In genomic region chr19:55858401-55858800, GRCh38 we compare ENCODE assay signal across 20 cellular contexts. TPM values are rescaled to one million over a fixed set of nuclear protein-coding genes. Genes with fewer than 3 reads are reported as not detected.
A peak's percentile ranks its signal among the peaks of the same experiment; 100 is the strongest.
DNase-seq lines count a peak whose midpoint lies in the region; ATAC-seq, FAIRE-seq and TF ChIP-seq lines count a peak whose summit lies in the region.
"Had no signal": no experiment of that assay in that cellular context is flagged by ENCODE, and none has a peak within 500 bp of the region (broad histone marks: within the 10 kb centered on the region; RNA-seq: fewer than 3 reads in every experiment).

No MANE protein-coding gene starts in this region.

- no peak for ATAC-seq in stimulated activated naive B cell treated with anti-CD40 and anti-IgM and Interleukin-4, amounts not matched to agents 10 μg/mL and 1 μg/mL and 100 μg/mL, for 72 hours (replicated peaks)
- ATAC-seq: CD8-positive, alpha-beta T cell had no signal

- H3K36me3 ChIP-seq in GM06990 (ENCODE audit: control insufficient read depth, insufficient read depth, low read length) (no peaks in the 10 kb centered on the region), OCI-LY7 (ENCODE audit: insufficient read depth, low read length) (peaks cover 6% of the 10 kb centered on the region), kidney (ENCODE audit: control insufficient read depth in 1 of 2, insufficient read depth in 2 of 2, low read length in 2 of 2) (no peaks in the 10 kb centered on the region)
- H3K36me3 ChIP-seq: BLaER1 had no signal

- no peaks in the 10 kb centered on the region for H3K27me3 Mint-ChIP-seq in stimulated activated naive B cell treated with anti-CD40 and anti-IgM and Interleukin-4, amounts not matched to agents 10 μg/mL and 1 μg/mL and 100 μg/mL, for 72 hours
- H3K27me3 Mint-ChIP-seq: CD4-positive, CD25-positive, alpha-beta regulatory T cell had no signal

- no peaks in the 10 kb centered on the region for H3K27me3 ChIP-seq in GM06990 (replicated peaks; ENCODE audit: control insufficient read depth, insufficient read depth, low read length)
- H3K27me3 ChIP-seq: BLaER1 had no signal

- no peak overlapping the region for H3K4me3 Mint-ChIP-seq in stimulated activated naive B cell treated with anti-CD40 and anti-IgM and Interleukin-4, amounts not matched to agents 10 μg/mL and 1 μg/mL and 100 μg/mL, for 72 hours
- H3K4me3 Mint-ChIP-seq: CD4-positive, CD25-positive, alpha-beta regulatory T cell; CD8-positive, alpha-beta T cell had no signal

- peaks cover 12% of the 10 kb centered on the region; the same call in 1 of the 2 replicates for H3K9me3 ChIP-seq in OCI-LY7 (ENCODE audit: low read length)
- no peaks in the 10 kb centered on the region for H3K9me3 ChIP-seq in kidney (ENCODE audit: control insufficient read depth in 1 of 2, low read length in 2 of 2)
- H3K9me3 ChIP-seq: Caco-2 had no signal

- no peak for TF ChIP-seq CTCF in GM06990 (IDR thresholded peaks at IDR 0.05; ENCODE audit: insufficient read depth, low read length, poor library complexity, severe bottlenecking)
- no peak for TF ChIP-seq CTCF in OCI-LY7 (conservative IDR thresholded peaks at IDR 0.05; ENCODE audit: low read length)
- no peak for TF ChIP-seq CTCF in kidney (IDR thresholded peaks at IDR 0.05; ENCODE audit: borderline replicate concordance, extremely low read depth, insufficient read depth)

- no peak for FAIRE-seq in kidney (lab: Jason Lieb, UNC)
- FAIRE-seq: GM12892, H1 had no signal

- H3K36me3 Mint-ChIP-seq in stimulated activated naive B cell treated with anti-CD40 and anti-IgM and Interleukin-4, amounts not matched to agents 10 μg/mL and 1 μg/mL and 100 μg/mL, for 72 hours = peaks cover 0 to 1% of the 10 kb centered on the region in 2 donors
- H3K36me3 Mint-ChIP-seq: CD4-positive, CD25-positive, alpha-beta regulatory T cell; CD8-positive, alpha-beta T cell had no signal

- POLR2A ChIA-PET in OCI-LY7 (lab: Charles Lee) = interaction anchor here (0.7 to 5.4 kb wide), 4 partner anchors 26 to 787 kb away, joined by 3 to 43 read pairs (median 4); partner anchors contain the start of gene NLRP11

- no peak for DNase-seq in GM06990 (ENCODE audit: extremely low read depth, insufficient read length)
- no peak for DNase-seq in OCI-LY7 (ENCODE audit: low spot score)
- DNase-seq in stimulated activated naive B cell treated with anti-CD40 and anti-IgM and Interleukin-4, amounts not matched to agents 10 μg/mL and 1 μg/mL and 100 μg/mL, for 72 hours = no peak
- DNase-seq in activated T-cell treated with anti-CD3 and anti-CD28 coated beads, Interleukin-2, amount 50 U/mL, for 1 hour = no peak
- no peak for DNase-seq in GM03348 (ENCODE audit: low spot score)
- no peak for DNase-seq in kidney
- DNase-seq: Caco-2; CD4-positive, CD25-positive, alpha-beta regulatory T cell; CD8-positive, alpha-beta T cell; DMS153; DND-41; EL; GDM1; GM23248; H7; HCEC 1CT had no signal

- peak overlapping the region; percentile 20 for H3K4me3 ChIP-seq in GM06990 (replicated peaks; ENCODE audit: low read depth, low read length)
- peak overlapping the region; percentile 68 for H3K4me3 ChIP-seq in OCI-LY7 (ENCODE audit: low read depth, low read length, poor library complexity, severe bottlenecking)
- H3K4me3 ChIP-seq in kidney (ENCODE audit: low read length in 2 of 2) = no peak overlapping the region
- H3K4me3 ChIP-seq: BLaER1, GM23248 had no signal

- no TSS peak for BruUV-seq in OCI-LY7 (replicated peaks; lab: Mats Ljungman, UMichigan)

- H3K9me3 Mint-ChIP-seq in stimulated activated naive B cell treated with anti-CD40 and anti-IgM and Interleukin-4, amounts not matched to agents 10 μg/mL and 1 μg/mL and 100 μg/mL, for 72 hours = peaks cover 5% of the 10 kb centered on the region in 2 donors
- H3K9me3 Mint-ChIP-seq: CD8-positive, alpha-beta T cell had no signal

- intact Hi-C loops in OCI-LY7 (cut with micrococcal nuclease; ENCODE audit: unreplicated experiment) (no loop called here), kidney (cut with DNase I) (no loop called here)

- peaks cover 34% of the 10 kb centered on the region for H3K79me2 ChIP-seq in OCI-LY7 (ENCODE audit: insufficient read depth, low read depth, low read length)

- no peaks in the 10 kb centered on the region for H4K20me1 ChIP-seq in OCI-LY7 (ENCODE audit: insufficient read depth, low read length)
- H4K20me1 ChIP-seq: BLaER1 had no signal

- peak overlapping the region; percentile 73 for H3K4me2 ChIP-seq in OCI-LY7 (ENCODE audit: low read length)

- peak overlapping the region; percentile 60; the same call in 1 of the 2 replicates for H2AFZ ChIP-seq in OCI-LY7 (ENCODE audit: low read length)
- H2AFZ ChIP-seq: GM23248 had no signal

- peak overlapping the region; percentile 27 for H3K27ac Mint-ChIP-seq in stimulated activated naive B cell treated with anti-CD40 and anti-IgM and Interleukin-4, amounts not matched to agents 10 μg/mL and 1 μg/mL and 100 μg/mL, for 72 hours
- H3K27ac Mint-ChIP-seq: CD4-positive, CD25-positive, alpha-beta regulatory T cell; CD8-positive, alpha-beta T cell had no signal

- peaks cover 14 to 30% of the 10 kb centered on the region in 2 donors for H3K4me1 Mint-ChIP-seq in stimulated activated naive B cell treated with anti-CD40 and anti-IgM and Interleukin-4, amounts not matched to agents 10 μg/mL and 1 μg/mL and 100 μg/mL, for 72 hours
- H3K4me1 Mint-ChIP-seq: CD4-positive, CD25-positive, alpha-beta regulatory T cell had no signal

- H3K9ac ChIP-seq in kidney (ENCODE audit: low read length in 2 of 2) = no peak overlapping the region
- H3K9ac ChIP-seq: BLaER1, GM23248 had no signal

- H3K9me2 ChIP-seq in OCI-LY7 (ENCODE audit: insufficient read depth, low read length) = no peaks in the 10 kb centered on the region

- H3K4me1 ChIP-seq in OCI-LY7 (ENCODE audit: insufficient read depth, low read length, poor library complexity, severe bottlenecking) (peaks cover 93% of the 10 kb centered on the region), kidney (ENCODE audit: control insufficient read depth in 1 of 2, insufficient read depth in 1 of 2, low read depth in 1 of 2, low read length in 2 of 2) (no peaks in the 10 kb centered on the region)
- H3K4me1 ChIP-seq: Caco-2 had no signal

- H3K27ac ChIP-seq in OCI-LY7 (ENCODE audit: low read depth, low read length, poor library complexity, severe bottlenecking) (peak overlapping the region; percentile 88), kidney (ENCODE audit: low read depth in 2 of 2, low read length in 2 of 2) (no peak overlapping the region)
- H3K27ac ChIP-seq: BLaER1, C4-2B, GM23248 had no signal

- CTCF ChIA-PET in OCI-LY7 (lab: Charles Lee; ENCODE audit: unreplicated experiment) = interaction anchor here (0.6 kb wide), 1 partner anchor 456 kb away, joined by 8 read pairs; the partner anchor contains the start of gene ZSCAN5A

RNA-seq across cellular contexts. Expression of gene NLRP4, which starts 22.1 kb away (rescaled TPM):
- total RNA-seq in OCI-LY7 (2014; rRNA removed; shearing (Covaris generic)) = 4.2 and 4.6 TPM in 2 replicates
- total RNA-seq in OCI-LY7 (2022) (3.6 and 4.0 TPM in 2 replicates), kidney (0.06 TPM)
- polyA plus RNA-seq in kidney (ENCODE audit: insufficient read depth, low read depth, low replicate concordance) = not detected
- total RNA-seq: Caco-2; CD4-positive, CD25-positive, alpha-beta regulatory T cell; CD8-positive, alpha-beta T cell; GM23248; H1; H7 had no signal
- polyA plus RNA-seq: CD4-positive, CD25-positive, alpha-beta regulatory T cell; GM23248; H1 had no signal

RNA-seq across cellular contexts. Expression of gene NLRP11, which starts 26.6 kb away (rescaled TPM):
- 72.9 and 79.3 TPM in 2 replicates for total RNA-seq in OCI-LY7 (2014; rRNA removed; shearing (Covaris generic))
- 91.6 and 112 TPM in 2 replicates for total RNA-seq in OCI-LY7 (2022)
- total RNA-seq in kidney = 0.35 TPM
- polyA plus RNA-seq in kidney (ENCODE audit: insufficient read depth, low read depth, low replicate concordance) = not detected
- total RNA-seq: CD4-positive, CD25-positive, alpha-beta regulatory T cell; CD8-positive, alpha-beta T cell; GM23248; H1; H7 had no signal
- polyA plus RNA-seq: CD4-positive, CD25-positive, alpha-beta regulatory T cell; GM23248; H1 had no signal

Comparison
In these comparisons a context has a peak if more than half of its experiments do, and no peak if none do; other contexts are left out.
1. H3K4me3 ChIP-seq: peak in GM06990 (single experiment) and OCI-LY7 (single experiment); none in kidney (0 of 2).
2. RNA of gene NLRP11, which starts 26.6 kb away (total RNA-seq): 72.9 to 112 TPM in OCI-LY7; 0.35 TPM in kidney (single experiment); every median in the first group is over 10 times any median in the second.